9 cellular contexts compared by ENCODE assay signal in genomic region chr2:68365087-68365486, GRCh38. TPM values are rescaled to one million over a fixed set of nuclear protein-coding genes. Genes with fewer than 3 reads are reported as not detected.
A peak's percentile ranks its signal among the peaks of the same experiment; 100 is the strongest.
DNase-seq lines count a peak whose midpoint lies in the region; ATAC-seq and TF ChIP-seq lines count a peak whose summit lies in the region.
"Had no signal": no experiment of that assay in that cellular context is flagged by ENCODE, and none has a peak within 500 bp of the region (broad histone marks: within the 10 kb centered on the region; RNA-seq: fewer than 3 reads in every experiment).

PLEK (plus strand) TSS chr2:68365282; CDS start chr2:68365352, 70 bp downstream.

- peak within 1 kb of the TSS; percentile 13 for H3K18ac ChIP-seq in neuronal stem cell (ENCODE audit: low read length)

- no peak within 1 kb of the TSS for H3K4me2 ChIP-seq in neuronal stem cell (ENCODE audit: insufficient read depth, low read length, poor library complexity, severe bottlenecking)

- H3K9me3 ChIP-seq in body of pancreas (no peaks in the 10 kb centered on the region), neuronal stem cell (replicated peaks in 1 of 2; ENCODE audit: control insufficient read depth in 2 of 2, insufficient read depth in 1 of 2, low read depth in 1 of 2, low read length in 2 of 2) (no peaks in the 10 kb centered on the region), HAP-1 (no peaks in the 10 kb centered on the region)

- peak in 2 of 3 donors; percentile 37 to 74 for TF ChIP-seq POLR2A in body of pancreas (IDR thresholded peaks at IDR 0.05)

- TF ChIP-seq CTCF in body of pancreas (IDR thresholded peaks at IDR 0.05) (no peak), foreskin keratinocyte (conservative IDR thresholded peaks at IDR 0.05) (no peak)

- H2BK15ac ChIP-seq in neuronal stem cell (ENCODE audit: low read length) = no peak within 1 kb of the TSS

- H4K8ac ChIP-seq in neuronal stem cell (ENCODE audit: low read depth, low read length) = no peak within 1 kb of the TSS

- H2BK120ac ChIP-seq in neuronal stem cell (ENCODE audit: low read depth, low read length) = no peak within 1 kb of the TSS

- intact Hi-C loops in body of pancreas (cut with DNase I) = no loop called here

- H3K36me3 ChIP-seq in body of pancreas (replicated peaks in 1 of 2; ENCODE audit: insufficient read depth in 1 of 2, low read depth in 2 of 2) (no peaks in the 10 kb centered on the region), neuronal stem cell (replicated peaks in 1 of 2; ENCODE audit: control insufficient read depth in 2 of 2, insufficient read depth in 2 of 2, low read length in 2 of 2) (no peaks in the 10 kb centered on the region), HAP-1 (replicated peaks) (no peaks in the 10 kb centered on the region)

- H3K9ac ChIP-seq in neuronal stem cell (ENCODE audit: low read depth, low read length, poor library complexity) = no peak within 1 kb of the TSS

- WGBS in body of pancreas, 2 donors = 72 to 86% methylated on average over 7 of the region's 7 CpGs
- WGBS in neuronal stem cell (ENCODE audit: extremely low coverage in 2 of 2, insufficient read length in 2 of 2, insufficient replicate concordance in 1 of 2), 2 donors = no CpG with 5 or more reads among the region's 7 CpGs

- H3K79me1 ChIP-seq in neuronal stem cell (ENCODE audit: low read depth, low read length) = no peaks in the 10 kb centered on the region

- H3K27me3 ChIP-seq in body of pancreas (no peaks in the 10 kb centered on the region), neuronal stem cell (ENCODE audit: control insufficient read depth in 3 of 3, insufficient read depth in 3 of 3, low read depth in 1 of 3, low read length in 3 of 3) (no peaks in the 10 kb centered on the region), HAP-1 (ENCODE audit: low read depth) (peaks cover 13% of the 10 kb centered on the region; the same call in 1 of the 2 replicates), foreskin keratinocyte (no peaks in the 10 kb centered on the region)

- ATAC-seq in GM19468 (IDR thresholded peaks at IDR 0.05; ENCODE audit: extremely low read depth, unreplicated experiment) (peak; percentile 68), HG03565 (IDR thresholded peaks at IDR 0.05; ENCODE audit: unreplicated experiment) (peak; percentile 35), body of pancreas (no peak), foreskin keratinocyte (no peak)

- no peak within 1 kb of the TSS for H3K4ac ChIP-seq in neuronal stem cell (ENCODE audit: low read length)

- H3K14ac ChIP-seq in neuronal stem cell (ENCODE audit: low read length) = no peak within 1 kb of the TSS

- no peak within 1 kb of the TSS for H2BK5ac ChIP-seq in neuronal stem cell (ENCODE audit: low read length)

- H4K91ac ChIP-seq in neuronal stem cell (ENCODE audit: low read depth, low read length, poor library complexity) = no peak within 1 kb of the TSS

- no peak within 1 kb of the TSS for H3K23ac ChIP-seq in neuronal stem cell (ENCODE audit: low read depth, low read length, poor library complexity)

- H3K27ac ChIP-seq in body of pancreas = peak within 1 kb of the TSS in 1 of 4 donors; percentile 48
- H3K27ac ChIP-seq in neuronal stem cell (replicated peaks; ENCODE audit: low read length) = no peak within 1 kb of the TSS
- H3K27ac ChIP-seq in foreskin keratinocyte = no peak within 1 kb of the TSS

- H3K4me3 ChIP-seq in body of pancreas (no peak within 1 kb of the TSS), neuronal stem cell (ENCODE audit: low read length in 2 of 2) (no peak within 1 kb of the TSS), HAP-1 (no peak within 1 kb of the TSS)

- DNase-seq in CMK (ENCODE audit: low read depth) = peak; percentile 49
- DNase-seq in body of pancreas = peak; percentile 14 to 72 (median 24)
- no peak for DNase-seq in neuronal stem cell (ENCODE audit: low spot score)
- DNase-seq in HAP-1 (ENCODE audit: low spot score in 2 of 2) = no peak
- no peak for DNase-seq in foreskin keratinocyte
- no peak for DNase-seq in NCI-H2107 treated with DMSO at 0.1 percent for 48 hours (lab: John Stamatoyannopoulos, UW; ENCODE audit: unreplicated experiment)

- in situ Hi-C loops in HAP-1 (cut with MboI; ENCODE audit: low sequenced_read_pairs) = no loop called here

- no peaks in the 10 kb centered on the region for H3K4me1 ChIP-seq in body of pancreas
- H3K4me1 ChIP-seq in neuronal stem cell (ENCODE audit: control insufficient read depth in 2 of 2, insufficient read depth in 1 of 2, low read depth in 1 of 2, low read length in 2 of 2) = peaks cover 2 to 14% of the 10 kb centered on the region in 2 donors
- H3K4me1 ChIP-seq in HAP-1 = no peaks in the 10 kb centered on the region
- peaks cover 7% of the 10 kb centered on the region for H3K4me1 ChIP-seq in foreskin keratinocyte

- peak within 1 kb of the TSS; percentile 14 for H2AFZ ChIP-seq in neuronal stem cell (ENCODE audit: low read length)

- H2BK12ac ChIP-seq in neuronal stem cell (ENCODE audit: low read length) = no peak within 1 kb of the TSS

- H2AK5ac ChIP-seq in neuronal stem cell (ENCODE audit: low read depth, low read length) = peak within 1 kb of the TSS; percentile 9

RNA-seq across cellular contexts. Expression of gene PLEK, which starts in this region (rescaled TPM):
- total RNA-seq in body of pancreas (1 to 10 TPM; 1.8 to 3.0 TPM), foreskin keratinocyte (not detected in 2 replicates)
- polyA plus RNA-seq in neuronal stem cell (2013, experiment 1 of 2) = 0.01 TPM
- 0.04 TPM for polyA plus RNA-seq in neuronal stem cell (2013, experiment 2 of 2)
- polyA plus RNA-seq in foreskin keratinocyte = not detected in 2 replicates
- total RNA-seq: astrocyte had no signal

Comparison
In these comparisons a context has a peak if more than half of its experiments do, and no peak if none do; other contexts are left out.
1. DNase-seq: peak in CMK (single experiment) and body of pancreas (4 of 4); none in neuronal stem cell (single experiment), HAP-1 (0 of 2), foreskin keratinocyte (0 of 2) and NCI-H2107 treated with DMSO at 0.1 percent for 48 hours (single experiment).
2. ATAC-seq: peak in GM19468 (single experiment) and HG03565 (single experiment); none in body of pancreas (single experiment) and foreskin keratinocyte (single experiment).